12 cellular contexts compared by ENCODE assay signal in genomic region chr1:161885013-161885412, GRCh38.
A peak's percentile ranks its signal among the peaks of the same experiment; 100 is the strongest.
DNase-seq lines count a peak whose midpoint lies in the region; ATAC-seq and TF ChIP-seq lines count a peak whose summit lies in the region.
"Had no signal": no experiment of that assay in that cellular context is flagged by ENCODE, and none has a peak within 500 bp of the region (broad histone marks: within the 10 kb centered on the region; RNA-seq: fewer than 3 reads in every experiment).

No MANE protein-coding gene starts in this region.

- no peaks in the 10 kb centered on the region for H3K79me2 ChIP-seq in PC-9 (ENCODE audit: low read depth)

- peaks cover 4% of the 10 kb centered on the region; the same call in 1 of the 2 replicates for H4K20me1 ChIP-seq in PC-9 (ENCODE audit: insufficient read depth)

- no peaks in the 10 kb centered on the region for H3K9me2 ChIP-seq in PC-9 (ENCODE audit: insufficient read depth)

- H3K9me3 ChIP-seq in thyroid gland = no peaks in the 10 kb centered on the region
- no peaks in the 10 kb centered on the region for H3K9me3 ChIP-seq in PC-9 (ENCODE audit: insufficient read depth, low read depth)
- H3K9me3 ChIP-seq: prostate gland had no signal

- H3K27ac ChIP-seq in RWPE1 (no peak overlapping the region), thyroid gland (peak overlapping the region; percentile 13 to 43 (median 38)), PC-9 (no peak overlapping the region)
- H3K27ac ChIP-seq: prostate gland had no signal

- 82 to 94% methylated on average over 1 of the region's 1 CpG for WGBS in thyroid gland, 2 donors

- H3K27me3 ChIP-seq in thyroid gland = no peaks in the 10 kb centered on the region
- no peaks in the 10 kb centered on the region for H3K27me3 ChIP-seq in PC-9 (ENCODE audit: insufficient read depth, low read depth)

- ATAC-seq in GM18498 (IDR thresholded peaks at IDR 0.05; ENCODE audit: unreplicated experiment) = no peak
- ATAC-seq: GM12878 had no signal

- H2AFZ ChIP-seq in PC-9 = no peak overlapping the region

- no peak for TF ChIP-seq CTCF in RWPE1 (conservative IDR thresholded peaks at IDR 0.05; ENCODE audit: low read depth)
- TF ChIP-seq CTCF in foreskin fibroblast (IDR thresholded peaks at IDR 0.05; ENCODE audit: low read depth, low read length) = no peak
- TF ChIP-seq CTCF in thyroid gland (IDR thresholded peaks at IDR 0.05) = no peak
- TF ChIP-seq CTCF in GM10266 (IDR thresholded peaks at IDR 0.05; ENCODE audit: control insufficient read depth, insufficient read depth, low read depth, missing control alignments) = no peak
- TF ChIP-seq CTCF in PC-9 (conservative IDR thresholded peaks at IDR 0.05) = no peak

- peak; percentile 1 to 42 (median 42) for DNase-seq in NCI-H1417 (lab: John Stamatoyannopoulos, UW)
- DNase-seq in NCI-H1417 treated with DMSO at 0.1 percent for 48 hours (lab: John Stamatoyannopoulos, UW) = no peak
- peak; percentile 41 for DNase-seq in RWPE1 (ENCODE audit: low spot score)
- DNase-seq in foreskin fibroblast = peak; percentile 75 to 81
- DNase-seq in thyroid gland = peak; percentile 13 to 38
- no peak for DNase-seq in GM10266 (ENCODE audit: extremely low spot score)
- DNase-seq in PC-9 = no peak
- DNase-seq: activated CD8-positive, alpha-beta memory T cell treated with anti-CD3 and anti-CD28 coated beads, Interleukin-2, amount 50 U/mL, for 48 hours; NCI-H2171 treated with DMSO at 0.1 percent for 48 hours had no signal

- H3K36me3 ChIP-seq in thyroid gland = peaks cover 0 to 4% of the 10 kb centered on the region in 2 donors
- H3K36me3 ChIP-seq in PC-9 (ENCODE audit: low read depth) = peaks cover 12% of the 10 kb centered on the region; the same call in 1 of the 2 replicates
- H3K36me3 ChIP-seq: prostate gland had no signal

- peaks cover 4% of the 10 kb centered on the region; the same call in 1 of the 2 replicates for H3F3A ChIP-seq in PC-9 (ENCODE audit: insufficient read depth, low read depth)

- CTCF ChIA-PET in RWPE1 (lab: Yijun Ruan, JAX) (interaction anchor here (0.6 kb wide), 1 partner anchor 15 kb away, joined by 3 read pairs; no protein-coding TSS in a partner anchor), PC-9 (lab: Charles Lee) (no interaction called here)

- BruUV-seq in PC-9 (replicated peaks; lab: Mats Ljungman, UMichigan) = no TSS peak

- intact Hi-C loops in thyroid gland (cut with DNase I) (no loop called here), PC-9 (cut with micrococcal nuclease; ENCODE audit: unreplicated experiment) (no loop called here)

- H3K4me1 ChIP-seq in thyroid gland (peaks cover 4 to 20% of the 10 kb centered on the region in 2 donors), PC-9 (replicated peaks; ENCODE audit: insufficient read depth) (no peaks in the 10 kb centered on the region)
- H3K4me1 ChIP-seq: prostate gland had no signal

- H3K4me3 ChIP-seq in foreskin fibroblast (ENCODE audit: low read depth in 1 of 2, low read length in 2 of 2) (no peak overlapping the region), thyroid gland (replicated peaks in 1 of 3) (no peak overlapping the region), PC-9 (no peak overlapping the region)
- H3K4me3 ChIP-seq: GM12878, prostate gland had no signal

- TF ChIP-seq POLR2A in thyroid gland (IDR thresholded peaks at IDR 0.05) = no peak

- POLR2A ChIA-PET in RWPE1 (lab: Yijun Ruan, JAX; ENCODE audit: low non-redundant PET) = no interaction called here
- POLR2A ChIA-PET in PC-9 (lab: Charles Lee; ENCODE audit: unreplicated experiment) = no interaction called here

- H3K4me2 ChIP-seq in PC-9 = no peak overlapping the region

Comparison
In these comparisons a context has a peak if more than half of its experiments do, and no peak if none do; other contexts are left out.
1. DNase-seq: peak in NCI-H1417 (3 of 3), RWPE1 (single experiment), foreskin fibroblast (2 of 2) and thyroid gland (2 of 2); none in NCI-H1417 treated with DMSO at 0.1 percent for 48 hours (single experiment), GM10266 (single experiment) and PC-9 (0 of 2).
2. H3K27ac ChIP-seq: peak in thyroid gland (3 of 3); none in RWPE1 (single experiment) and PC-9 (single experiment).